ENCODE assay signal across 8 cellular contexts in the genomic region with DNA sequence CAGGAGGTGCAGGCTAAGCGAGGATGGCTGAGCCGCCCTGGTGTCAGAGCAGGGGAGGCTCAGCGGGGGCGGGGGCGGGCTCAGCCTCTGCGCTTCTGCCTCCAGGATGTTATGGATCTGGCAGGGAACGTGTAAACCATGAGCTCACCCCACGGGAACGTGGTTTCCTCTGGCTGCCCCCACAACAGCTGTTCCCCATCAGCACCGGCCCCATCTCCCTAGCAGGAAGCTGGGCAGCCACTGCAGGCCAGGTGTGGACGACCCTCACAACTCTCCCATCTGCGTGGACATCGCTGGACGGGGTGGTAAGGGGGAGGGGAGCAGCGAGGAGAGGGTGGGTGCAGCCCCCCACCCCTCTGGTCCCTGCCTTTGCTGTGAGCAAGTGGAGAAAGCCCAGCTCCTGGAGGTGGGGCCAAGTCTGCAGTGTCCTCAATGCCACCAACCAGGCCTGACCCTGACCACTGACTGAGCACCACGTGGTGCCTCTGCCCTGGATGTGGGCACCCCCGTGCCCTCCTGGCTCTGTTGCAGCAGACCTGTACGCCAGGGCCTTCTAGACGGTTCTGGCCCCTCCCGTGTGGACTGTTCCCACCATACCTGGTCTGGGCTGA. TPM values are rescaled to one million over a fixed set of nuclear protein-coding genes. Genes with fewer than 3 reads are reported as not detected.
DNase-seq lines count a peak whose midpoint lies in the region; TF ChIP-seq lines count a peak whose summit lies in the region.

No MANE protein-coding gene starts in this region.

- H3K27me3 ChIP-seq in OCI-LY3 (ENCODE audit: low read depth, low read length), result no peaks in the 10 kb centered on the region

- peak overlapping the region; percentile 72 for H3K4me3 ChIP-seq in OCI-LY3 (ENCODE audit: low read length)

- H3K9ac ChIP-seq in OCI-LY3 (ENCODE audit: low read length), result peak overlapping the region; percentile 57; the same call in 1 of the 2 replicates

- no peak overlapping the region for H2AFZ ChIP-seq in OCI-LY3 (ENCODE audit: low read depth, low read length)

- H3K79me2 ChIP-seq in OCI-LY3 (ENCODE audit: low read length), result no peaks in the 10 kb centered on the region

- H3K36me3 ChIP-seq in OCI-LY3 (replicated peaks; ENCODE audit: low read depth, low read length), result no peaks in the 10 kb centered on the region

- H4K20me1 ChIP-seq in OCI-LY3 (ENCODE audit: insufficient read depth, low read length), result no peaks in the 10 kb centered on the region

- H3K4me2 ChIP-seq in OCI-LY3 (ENCODE audit: low read length), result peak overlapping the region; percentile 81

- no peak for TF ChIP-seq CTCF in OCI-LY3 (IDR thresholded peaks at IDR 0.05; ENCODE audit: low read depth, low read length)

- no peak overlapping the region for H3K27ac ChIP-seq in OCI-LY3 (ENCODE audit: low read length)

- peaks cover 15% of the 10 kb centered on the region for H3K4me1 ChIP-seq in OCI-LY3 (ENCODE audit: low read length)

- DNase-seq in stimulated activated CD4-positive, alpha-beta T cell treated with anti-CD3 and anti-CD28 coated beads, Interleukin-4, amount 100 ng/mL, for 1 hour, result peak; percentile 4
- DNase-seq in stimulated activated CD4-positive, alpha-beta T cell treated with anti-CD3 and anti-CD28 coated beads, Interleukin-15, amount 100 ng/mL, for 24 hours, result no peak
- DNase-seq in ecto neural progenitor cell (ENCODE audit: low spot score), result peak; percentile 44
- peak; percentile 39 for DNase-seq in occipital lobe (lab: John Stamatoyannopoulos, UW)
- no peak for DNase-seq in NCI-H748 treated with DMSO at 0.1 percent for 48 hours (lab: John Stamatoyannopoulos, UW)
- DNase-seq in Ammon's horn (ENCODE audit: low spot score), result no peak
- no peak for DNase-seq in NCI-H187 (lab: John Stamatoyannopoulos, UW)

- no peaks in the 10 kb centered on the region for H3K9me3 ChIP-seq in OCI-LY3 (ENCODE audit: insufficient read depth, low read length)

RNA-seq across cellular contexts. Expression of a gene that starts 28.1 kb away (rescaled TPM):
- 3.3 TPM for total RNA-seq in occipital lobe

RNA-seq across cellular contexts. Expression of a gene that starts 48.4 kb away (rescaled TPM):
- total RNA-seq in occipital lobe, result 237 TPM

Comparison
In these comparisons a context has a peak if more than half of its experiments do, and no peak if none do; other contexts are left out.
1. DNase-seq: peak in stimulated activated CD4-positive, alpha-beta T cell treated with anti-CD3 and anti-CD28 coated beads, Interleukin-4, amount 100 ng/mL, for 1 hour (single experiment), ecto neural progenitor cell (single experiment) and occipital lobe (single experiment); none in stimulated activated CD4-positive, alpha-beta T cell treated with anti-CD3 and anti-CD28 coated beads, Interleukin-15, amount 100 ng/mL, for 24 hours (single experiment), NCI-H748 treated with DMSO at 0.1 percent for 48 hours (single experiment), Ammon's horn (single experiment) and NCI-H187 (0 of 2).